Comparison of ENCODE assay signal across 9 cellular contexts in the genomic region with DNA sequence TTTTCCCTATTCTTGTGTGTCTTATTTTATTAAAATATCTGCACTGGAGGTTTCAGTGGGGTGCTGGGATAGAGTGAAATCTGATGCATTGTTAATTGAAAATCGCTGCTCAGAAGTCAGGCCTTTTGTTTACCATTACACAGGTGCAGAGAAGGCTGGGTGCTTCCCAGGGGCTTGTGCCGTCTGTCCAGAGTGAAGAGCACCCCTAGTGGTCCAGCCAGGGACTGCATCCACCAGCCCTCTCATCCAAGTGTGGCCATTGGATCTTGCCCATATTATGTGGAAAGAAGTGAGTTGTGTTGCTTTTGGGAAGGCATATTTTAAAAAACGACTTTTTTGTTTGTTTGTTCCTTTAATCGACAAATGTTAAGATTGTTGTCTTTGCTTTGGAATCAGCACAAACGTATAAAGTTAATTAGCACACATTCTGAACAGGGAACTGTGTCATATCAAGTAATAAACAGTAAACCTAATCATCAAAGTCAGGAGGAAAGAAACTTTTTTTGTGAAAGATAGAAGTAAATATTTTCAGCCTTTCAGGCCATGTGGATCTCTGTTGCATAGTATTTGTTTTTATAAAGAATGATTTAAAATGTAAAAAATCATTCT.
DNase-seq lines count a peak whose midpoint lies in the region; ATAC-seq and TF ChIP-seq lines count a peak whose summit lies in the region.
"Had no signal": no experiment of that assay in that cellular context is flagged by ENCODE, and none has a peak within 500 bp of the region (broad histone marks: within the 10 kb centered on the region; RNA-seq: fewer than 3 reads in every experiment).

No MANE protein-coding gene starts in this region.

- peaks cover 8% of the 10 kb centered on the region for H3K27me3 Mint-ChIP-seq in nephron progenitor cell (ENCODE audit: low read depth, poor library complexity)
- H3K27me3 Mint-ChIP-seq: activated naive CD4-positive, alpha-beta T cell treated with anti-CD3 and anti-CD28 coated beads, Interleukin-2, amount 50 U/mL, for 24 hours had no signal

- H3F3A ChIP-seq in PC-9 (ENCODE audit: insufficient read depth, low read depth): no peaks in the 10 kb centered on the region

- no peak overlapping the region for H3K4me3 Mint-ChIP-seq in nephron progenitor cell
- H3K4me3 Mint-ChIP-seq: activated naive CD4-positive, alpha-beta T cell treated with anti-CD3 and anti-CD28 coated beads, Interleukin-2, amount 50 U/mL, for 24 hours had no signal

- no peak overlapping the region for H3K27ac Mint-ChIP-seq in nephron progenitor cell
- H3K27ac Mint-ChIP-seq: activated naive CD4-positive, alpha-beta T cell treated with anti-CD3 and anti-CD28 coated beads, Interleukin-2, amount 50 U/mL, for 24 hours had no signal

- H3K9me3 ChIP-seq in PC-9 (ENCODE audit: insufficient read depth, low read depth) (no peaks in the 10 kb centered on the region), gastroesophageal sphincter (no peaks in the 10 kb centered on the region)

- TF ChIP-seq CTCF in PC-9 (conservative IDR thresholded peaks at IDR 0.05) (peak; percentile 97), nephron progenitor cell (IDR thresholded peaks at IDR 0.05) (peak; percentile 88), gastroesophageal sphincter (IDR thresholded peaks at IDR 0.05) (peak in 2 of 4 experiments; percentile 22 to 55)

- H3K27me3 ChIP-seq in PC-9 (ENCODE audit: insufficient read depth, low read depth): peaks cover 13% of the 10 kb centered on the region
- no peaks in the 10 kb centered on the region for H3K27me3 ChIP-seq in gastroesophageal sphincter

- H3K4me3 ChIP-seq in PC-9: no peak overlapping the region
- H3K4me3 ChIP-seq in gastroesophageal sphincter: no peak overlapping the region

- H3K36me3 Mint-ChIP-seq in nephron progenitor cell (ENCODE audit: low read depth): no peaks in the 10 kb centered on the region
- H3K36me3 Mint-ChIP-seq: activated naive CD4-positive, alpha-beta T cell treated with anti-CD3 and anti-CD28 coated beads, Interleukin-2, amount 50 U/mL, for 24 hours had no signal

- 25 to 44% methylated on average over 3 to 5 of the region's 5 CpGs for WGBS in gastroesophageal sphincter (ENCODE audit: low coverage in 1 of 2), 2 donors

- H3K4me2 ChIP-seq in PC-9: no peak overlapping the region

- no peak overlapping the region for H3K27ac ChIP-seq in PC-9
- no peak overlapping the region for H3K27ac ChIP-seq in gastroesophageal sphincter

- no TSS peak for BruUV-seq in PC-9 (replicated peaks; lab: Mats Ljungman, UMichigan)

- H3K36me3 ChIP-seq in PC-9 (ENCODE audit: low read depth) (no peaks in the 10 kb centered on the region), gastroesophageal sphincter (no peaks in the 10 kb centered on the region)

- TF ChIP-seq POLR2A in gastroesophageal sphincter (IDR thresholded peaks at IDR 0.05): no peak

- H3K4me1 Mint-ChIP-seq in nephron progenitor cell: no peaks in the 10 kb centered on the region
- H3K4me1 Mint-ChIP-seq: activated naive CD4-positive, alpha-beta T cell treated with anti-CD3 and anti-CD28 coated beads, Interleukin-2, amount 50 U/mL, for 24 hours had no signal

- no peaks in the 10 kb centered on the region for H4K20me1 ChIP-seq in PC-9 (ENCODE audit: insufficient read depth)

- H3K79me2 ChIP-seq in PC-9 (ENCODE audit: low read depth): no peaks in the 10 kb centered on the region

- H3K4me1 ChIP-seq in PC-9 (replicated peaks; ENCODE audit: insufficient read depth): no peaks in the 10 kb centered on the region
- H3K4me1 ChIP-seq in gastroesophageal sphincter: no peaks in the 10 kb centered on the region

- intact Hi-C loops in PC-9 (cut with micrococcal nuclease; ENCODE audit: unreplicated experiment): no loop called here

- no peaks in the 10 kb centered on the region for H3K9me3 Mint-ChIP-seq in nephron progenitor cell
- H3K9me3 Mint-ChIP-seq: activated naive CD4-positive, alpha-beta T cell treated with anti-CD3 and anti-CD28 coated beads, Interleukin-2, amount 50 U/mL, for 24 hours had no signal

- H2AFZ ChIP-seq in PC-9: no peak overlapping the region

- CTCF ChIA-PET in PC-9 (lab: Charles Lee): no interaction called here

- TF ChIP-seq EP300 in gastroesophageal sphincter (IDR thresholded peaks at IDR 0.05): no peak

- ATAC-seq in GM19397 (IDR thresholded peaks at IDR 0.05; ENCODE audit: unreplicated experiment) (peak; percentile 99), HG03354 (IDR thresholded peaks at IDR 0.05; ENCODE audit: poor library complexity, severe bottlenecking, unreplicated experiment) (peak; percentile 97), gastroesophageal sphincter (no peak)

- H3K9me2 ChIP-seq in PC-9 (ENCODE audit: insufficient read depth): no peaks in the 10 kb centered on the region

- POLR2A ChIA-PET in PC-9 (lab: Charles Lee; ENCODE audit: unreplicated experiment): no interaction called here

- DNase-seq in DMS153 treated with DMSO at 0.1 percent for 48 hours (lab: John Stamatoyannopoulos, UW; ENCODE audit: unreplicated experiment): peak; percentile 25
- DNase-seq in DMS153 (lab: John Stamatoyannopoulos, UW): no peak
- DNase-seq in PC-9: peak in 1 of 2 experiments; percentile 53
- DNase-seq in dermis blood vessel endothelial cell: peak; percentile 11
- peak; percentile 73 for DNase-seq in nephron progenitor cell
